1 cellular context compared by ENCODE assay signal in genomic region chr5:133821311-133821741, GRCh38.
TF ChIP-seq lines count a peak whose summit lies in the region.

No MANE protein-coding gene starts in this region.

TF ChIP-seq in HepG2, 621 proteins besides CTCF, POLR2A, EP300 and RAD21:
- no peak for TF ChIP-seq ATF4 (CRISPR knock-in tag; IDR thresholded peaks at IDR 0.05)
- TF ChIP-seq ZNF564 (CRISPR knock-in tag; IDR thresholded peaks at IDR 0.05) = no peak
- TF ChIP-seq MIXL1 (CRISPR knock-in tag; IDR thresholded peaks at IDR 0.05) = no peak
- TF ChIP-seq GABPB1 (CRISPR knock-in tag; IDR thresholded peaks at IDR 0.05) = no peak
- TF ChIP-seq MEIS2 (CRISPR knock-in tag; IDR thresholded peaks at IDR 0.05) = no peak
- TF ChIP-seq GMEB1 (CRISPR knock-in tag; IDR thresholded peaks at IDR 0.05; ENCODE audit: borderline replicate concordance) = no peak
- TF ChIP-seq ZNF710 (CRISPR knock-in tag; IDR thresholded peaks at IDR 0.05; ENCODE audit: borderline replicate concordance) = no peak
